ENCODE assay signal across 11 cellular contexts in the genomic region with DNA sequence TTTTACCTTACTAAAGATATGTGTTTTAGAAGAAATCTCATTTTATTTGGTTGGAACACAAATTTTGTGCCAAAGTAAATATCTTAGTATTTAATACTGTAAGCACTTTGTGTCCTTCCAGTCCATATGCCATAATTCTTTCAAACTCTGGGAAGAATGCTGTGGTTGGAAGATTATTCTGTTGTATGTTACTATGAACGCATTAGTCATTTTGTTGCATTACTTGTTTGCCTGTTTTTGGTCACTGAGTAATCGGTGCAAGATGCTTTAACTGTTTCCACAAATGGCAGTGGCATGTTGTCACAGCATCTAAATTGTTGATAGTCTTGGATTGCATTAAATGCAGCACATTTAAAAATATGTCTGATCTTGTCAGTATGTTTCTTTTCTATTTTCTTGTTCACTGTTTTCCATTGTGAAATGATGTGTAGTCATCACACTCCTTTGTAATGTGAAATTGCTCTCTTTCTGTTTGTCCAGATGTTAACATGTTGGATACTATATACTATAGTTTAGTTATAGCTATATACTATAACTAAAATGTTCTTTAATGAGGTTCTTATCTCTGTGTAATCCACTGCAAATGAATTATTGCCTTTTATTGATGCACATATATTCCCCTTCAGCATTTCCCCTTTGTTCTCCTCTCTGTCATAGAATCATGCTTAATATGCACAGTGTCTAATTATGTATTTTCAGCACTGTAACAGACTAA.
DNase-seq lines count a peak whose midpoint lies in the region; ATAC-seq and TF ChIP-seq lines count a peak whose summit lies in the region.
"Had no signal": no experiment of that assay in that cellular context is flagged by ENCODE, and none has a peak within 500 bp of the region (broad histone marks: within the 10 kb centered on the region; RNA-seq: fewer than 3 reads in every experiment).

No MANE protein-coding gene starts in this region.

- peaks cover 22% of the 10 kb centered on the region for H3K36me3 ChIP-seq in mammary epithelial cell (ENCODE audit: insufficient read depth, low read length)
- H3K36me3 ChIP-seq in kidney epithelial cell (ENCODE audit: control insufficient read depth, insufficient read depth, low read length): peaks cover 4% of the 10 kb centered on the region
- peaks cover 55 to 58% (median 57%) of the 10 kb centered on the region in 3 donors for H3K36me3 ChIP-seq in tibial artery

- H3K27me3 ChIP-seq in mammary epithelial cell (ENCODE audit: insufficient read depth, low read length): no peaks in the 10 kb centered on the region
- H3K27me3 ChIP-seq in kidney epithelial cell (ENCODE audit: control insufficient read depth, insufficient read depth, low read length): no peaks in the 10 kb centered on the region
- H3K27me3 ChIP-seq in tibial artery: no peaks in the 10 kb centered on the region

- peak; percentile 27 for DNase-seq in HS-27A (ENCODE audit: low read depth)
- peak; percentile 77 for DNase-seq in mammary epithelial cell
- DNase-seq in kidney epithelial cell (ENCODE audit: low read depth): peak; percentile 12
- DNase-seq in tibial artery: no peak
- DNase-seq in activated effector memory CD4-positive, alpha-beta T cell treated with anti-CD3 and anti-CD28 coated beads, Interleukin-2, amount 50 U/mL, for 16 hours: no peak
- DNase-seq in effector CD8-positive, alpha-beta T cell (lab: John Stamatoyannopoulos, UW): no peak
- DNase-seq in OCI-M1 (lab: John Stamatoyannopoulos, UW): no peak
- DNase-seq: NCI-H146; NK-92 treated with Interleukin-12 subunit alpha and Interleukin-12 subunit beta, amount 100 ng/mL, for 24 hours had no signal

- H3K4me3 ChIP-seq in mammary epithelial cell (replicated peaks in 1 of 3; ENCODE audit: insufficient read depth in 1 of 3, low read depth in 2 of 3, low read length in 3 of 3): no peak overlapping the region
- no peak overlapping the region for H3K4me3 ChIP-seq in kidney epithelial cell (ENCODE audit: low read depth, low read length)
- no peak overlapping the region for H3K4me3 ChIP-seq in tibial artery

- intact Hi-C loops in mammary epithelial cell (cut with micrococcal nuclease) (loop anchor here (2.0 to 10.0 kb wide), 2 partner anchors 31 to 523 kb away; no protein-coding TSS in a partner anchor), tibial artery (cut with DNase I; ENCODE audit: low total_unique reads) (no loop called here)

- H3K4me1 ChIP-seq in mammary epithelial cell (ENCODE audit: insufficient read depth, low read length) (peaks cover 10% of the 10 kb centered on the region), tibial artery (peaks cover 0 to 80% (median 24%) of the 10 kb centered on the region in 4 donors)

- H4K20me1 ChIP-seq in mammary epithelial cell (ENCODE audit: insufficient read depth, low read length): no peaks in the 10 kb centered on the region

- 33% methylated on average over 2 of the region's 2 CpGs for WGBS in mammary epithelial cell (ENCODE audit: low coverage, missing lambda C conversion rate)

- ATAC-seq in GM21515 (IDR thresholded peaks at IDR 0.05; ENCODE audit: unreplicated experiment): no peak
- ATAC-seq: sciatic nerve had no signal

- in situ Hi-C loops in mammary epithelial cell (cut with MboI; ENCODE audit: low sequenced_read_pairs in 2 of 2): no loop called here

- no peak overlapping the region for H3K4me2 ChIP-seq in mammary epithelial cell (ENCODE audit: insufficient read depth, low read depth, low read length)

- H3K9ac ChIP-seq in mammary epithelial cell (ENCODE audit: insufficient read depth, low read length): no peak overlapping the region

- H2AFZ ChIP-seq in mammary epithelial cell (ENCODE audit: low read depth, low read length): no peak overlapping the region

- TF ChIP-seq CTCF in mammary epithelial cell (conservative IDR thresholded peaks at IDR 0.05 in 1 of 2, IDR thresholded peaks at IDR 0.05 in 1 of 2; ENCODE audit: extremely low read depth in 1 of 2, insufficient read depth in 1 of 2, low read depth in 1 of 2, low read length in 2 of 2): no peak
- no peak for TF ChIP-seq CTCF in kidney epithelial cell (IDR thresholded peaks at IDR 0.05; ENCODE audit: insufficient read depth, low read length, poor library complexity, severe bottlenecking)
- no peak for TF ChIP-seq CTCF in tibial artery (IDR thresholded peaks at IDR 0.05)

- H3K9me3 ChIP-seq in mammary epithelial cell (replicated peaks; ENCODE audit: insufficient read depth, low read length) (no peaks in the 10 kb centered on the region), tibial artery (no peaks in the 10 kb centered on the region)

- no peaks in the 10 kb centered on the region for H3K79me2 ChIP-seq in mammary epithelial cell (ENCODE audit: insufficient read depth, low read length)

- no peak overlapping the region for H3K27ac ChIP-seq in mammary epithelial cell (ENCODE audit: insufficient read depth, low read depth, low read length)
- peak overlapping the region; percentile 64 to 75 for H3K27ac ChIP-seq in tibial artery

- dilution Hi-C loops in mammary epithelial cell (cut with HindIII; ENCODE audit: low sequenced_read_pairs): no loop called here

- BruUV-seq in mammary epithelial cell (replicated peaks; lab: Mats Ljungman, UMichigan): no TSS peak

- CTCF ChIA-PET in mammary epithelial cell (lab: Charles Lee; ENCODE audit: low non-redundant PET): no interaction called here

Comparison
In these comparisons a context has a peak if more than half of its experiments do, and no peak if none do; other contexts are left out.
1. DNase-seq: peak in HS-27A (single experiment), mammary epithelial cell (single experiment) and kidney epithelial cell (single experiment); none in tibial artery (0 of 2), activated effector memory CD4-positive, alpha-beta T cell treated with anti-CD3 and anti-CD28 coated beads, Interleukin-2, amount 50 U/mL, for 16 hours (single experiment), effector CD8-positive, alpha-beta T cell (single experiment) and OCI-M1 (single experiment).